In the genomic region with DNA sequence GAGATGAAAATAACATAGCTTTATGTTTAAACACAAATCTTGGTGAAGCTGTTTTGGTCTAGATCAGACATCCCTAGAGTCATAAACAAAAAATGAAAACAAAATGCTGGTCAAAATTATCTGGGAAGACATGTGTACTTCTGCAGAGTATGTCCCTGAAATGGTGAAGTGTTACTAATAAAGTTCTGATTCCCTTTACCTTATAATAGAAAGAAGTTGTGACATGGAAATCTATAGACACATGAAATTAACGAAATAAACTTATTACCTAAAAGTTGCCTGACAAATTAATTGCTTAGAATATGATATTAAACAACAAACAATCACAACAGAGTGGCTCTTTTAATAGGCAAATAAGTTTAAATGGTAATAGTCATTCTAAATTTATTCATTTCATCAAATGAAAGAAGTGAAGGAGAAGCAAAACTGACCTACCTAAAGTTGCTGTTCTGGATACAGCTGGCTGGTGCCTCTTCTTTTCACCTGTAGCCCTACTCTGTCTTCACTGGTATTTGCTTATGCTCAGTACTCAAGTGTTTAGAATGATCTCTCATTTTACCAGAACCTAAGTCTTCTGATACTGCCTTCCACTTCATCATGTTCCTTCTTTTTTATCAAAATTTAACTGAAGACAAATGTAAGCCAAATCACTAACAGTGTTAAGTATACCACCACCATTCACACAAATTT, we compare ENCODE assay signal across 19 cellular contexts. TPM values are rescaled to one million over a fixed set of nuclear protein-coding genes. Genes with fewer than 3 reads are reported as not detected.
DNase-seq lines count a peak whose midpoint lies in the region; ATAC-seq, FAIRE-seq and TF ChIP-seq lines count a peak whose summit lies in the region.
"Had no signal": no experiment of that assay in that cellular context is flagged by ENCODE, and none has a peak within 500 bp of the region (broad histone marks: within the 10 kb centered on the region; RNA-seq: fewer than 3 reads in every experiment).

No MANE protein-coding gene starts in this region.

- H3K36me3 Mint-ChIP-seq in chondrocyte (ENCODE audit: low read depth) (no peaks in the 10 kb centered on the region), neural progenitor cell (peaks cover 10% of the 10 kb centered on the region)

- H3K27ac Mint-ChIP-seq in chondrocyte (ENCODE audit: unreplicated experiment) (peak overlapping the region; percentile 34), neural progenitor cell (no peak overlapping the region)
- H3K27ac Mint-ChIP-seq: T-helper 1 cell treated with Interleukin-12 subunit alpha and Interleukin-12 subunit beta and Interleukin-4 antibody, amounts not matched to agents 30 μg/mL and 1 μg/mL, for 36 hours had no signal

- TF ChIP-seq CTCF in chondrocyte (IDR thresholded peaks at IDR 0.05) = no peak
- TF ChIP-seq CTCF in parathyroid adenoma (IDR thresholded peaks at IDR 0.05) = no peak
- TF ChIP-seq CTCF in neural progenitor cell (IDR thresholded peaks at IDR 0.05) = no peak
- TF ChIP-seq CTCF in lower leg skin (IDR thresholded peaks at IDR 0.05) = no peak

- no peaks in the 10 kb centered on the region for H3K9me3 ChIP-seq in parathyroid adenoma (ENCODE audit: control insufficient read depth, low read length)
- no peaks in the 10 kb centered on the region for H3K9me3 ChIP-seq in neural progenitor cell (ENCODE audit: low read depth)
- H3K9me3 ChIP-seq in small intestine (ENCODE audit: control insufficient read depth, low read depth) = no peaks in the 10 kb centered on the region
- H3K9me3 ChIP-seq: breast epithelium had no signal

- no peaks in the 10 kb centered on the region for H3K27me3 Mint-ChIP-seq in chondrocyte (ENCODE audit: low read depth)
- no peaks in the 10 kb centered on the region for H3K27me3 Mint-ChIP-seq in neural progenitor cell (ENCODE audit: insufficient read depth, low read depth)

- H3K27ac ChIP-seq in parathyroid adenoma (peak overlapping the region; percentile 58), neural progenitor cell (no peak overlapping the region), small intestine (ENCODE audit: low read depth in 1 of 2, low read length in 1 of 2) (no peak overlapping the region)
- H3K27ac ChIP-seq: breast epithelium, RWPE1 had no signal

- H3K79me2 ChIP-seq in parathyroid adenoma = peaks cover 32% of the 10 kb centered on the region
- H3K79me2 ChIP-seq in neural progenitor cell (ENCODE audit: low read depth) = peaks cover 87% of the 10 kb centered on the region

- H3F3A ChIP-seq in neural progenitor cell (ENCODE audit: low read depth) = no peaks in the 10 kb centered on the region

- no peaks in the 10 kb centered on the region for H3K9me3 Mint-ChIP-seq in chondrocyte (ENCODE audit: low read depth)
- peaks cover 12% of the 10 kb centered on the region for H3K9me3 Mint-ChIP-seq in neural progenitor cell

- peaks cover 43% of the 10 kb centered on the region for H3K4me1 Mint-ChIP-seq in chondrocyte (ENCODE audit: low read depth)
- no peaks in the 10 kb centered on the region for H3K4me1 Mint-ChIP-seq in neural progenitor cell

- no peak overlapping the region for H2AFZ ChIP-seq in parathyroid adenoma
- no peak overlapping the region for H2AFZ ChIP-seq in neural progenitor cell (replicated peaks)

- no peak for TF ChIP-seq POLR2A in lower leg skin (IDR thresholded peaks at IDR 0.05)

- H3K36me3 ChIP-seq in parathyroid adenoma (ENCODE audit: control insufficient read depth, insufficient read depth, low read length) (no peaks in the 10 kb centered on the region), neural progenitor cell (no peaks in the 10 kb centered on the region), small intestine (ENCODE audit: control insufficient read depth in 2 of 2, insufficient read depth in 2 of 2, low read length in 2 of 2) (peaks cover 0 to 2% of the 10 kb centered on the region in 2 donors)
- H3K36me3 ChIP-seq: breast epithelium had no signal

- WGBS in lower leg skin, 2 donors = 92 to 94% methylated on average over 1 of the region's 1 CpG
- WGBS in small intestine, 3 donors = 95 to 98% (median 95%) methylated on average over 1 of the region's 1 CpG

- DNase-seq in chondrocyte (ENCODE audit: low spot score) (no peak), neural progenitor cell (ENCODE audit: low spot score) (no peak), lower leg skin (ENCODE audit: low spot score in 2 of 2) (no peak), small intestine (no peak), G401 (ENCODE audit: low spot score) (no peak)
- DNase-seq: activated naive CD4-positive, alpha-beta T cell; DMS 273 treated with DMSO at 0.1 percent for 48 hours; effector CD8-positive, alpha-beta T cell; foreskin fibroblast; NCI-H2081; NCI-H774; stimulated activated naive CD8-positive, alpha-beta T cell treated with anti-CD3 and anti-CD28 coated beads, Interleukin-15, Interleukin-2, amounts not matched to agents 100 U/mL and 50 U/mL, for 24 hours had no signal

- no peak for FAIRE-seq in small intestine (lab: Jason Lieb, UNC)
- FAIRE-seq: HTR-8/SVneo had no signal

- H3K4me2 ChIP-seq in parathyroid adenoma (ENCODE audit: low read length) (peak overlapping the region; percentile 8), neural progenitor cell (no peak overlapping the region)

- peaks cover 22% of the 10 kb centered on the region for H4K20me1 ChIP-seq in neural progenitor cell (ENCODE audit: low read depth)

- intact Hi-C loops in lower leg skin (cut with DNase I; ENCODE audit: low total_unique reads) = no loop called here

- H3K9ac ChIP-seq in parathyroid adenoma (no peak overlapping the region), neural progenitor cell (no peak overlapping the region)

- H3K4me3 ChIP-seq in parathyroid adenoma (ENCODE audit: low read depth, low read length) (peak overlapping the region; percentile 22), neural progenitor cell (no peak overlapping the region), lower leg skin (ENCODE audit: low read depth, poor library complexity, severe bottlenecking) (no peak overlapping the region), small intestine (ENCODE audit: low read depth in 1 of 2, low read length in 2 of 2) (no peak overlapping the region)
- H3K4me3 ChIP-seq: breast epithelium had no signal

- in situ Hi-C loops in G401 (cut with HindIII; ENCODE audit: low sequenced_read_pairs) = no loop called here

- H3K4me3 Mint-ChIP-seq in chondrocyte (ENCODE audit: unreplicated experiment) (no peak overlapping the region), neural progenitor cell (no peak overlapping the region)
- H3K4me3 Mint-ChIP-seq: T-helper 1 cell treated with Interleukin-12 subunit alpha and Interleukin-12 subunit beta and Interleukin-4 antibody, amounts not matched to agents 30 μg/mL and 1 μg/mL, for 36 hours had no signal

- H3K4me1 ChIP-seq in parathyroid adenoma (peaks cover 8% of the 10 kb centered on the region), neural progenitor cell (no peaks in the 10 kb centered on the region), small intestine (ENCODE audit: control insufficient read depth in 2 of 2, insufficient read depth in 1 of 2, low read depth in 1 of 2, low read length in 1 of 2) (peaks cover 4 to 7% of the 10 kb centered on the region in 2 donors)
- H3K4me1 ChIP-seq: breast epithelium had no signal

- H3K27me3 ChIP-seq in parathyroid adenoma (ENCODE audit: control insufficient read depth, insufficient read depth, low read length) (no peaks in the 10 kb centered on the region), neural progenitor cell (no peaks in the 10 kb centered on the region), small intestine (ENCODE audit: control insufficient read depth in 2 of 2, insufficient read depth in 2 of 2, low read length in 2 of 2) (no peaks in the 10 kb centered on the region)
- H3K27me3 ChIP-seq: breast epithelium had no signal

- ATAC-seq in GM18867 (IDR thresholded peaks at IDR 0.05; ENCODE audit: unreplicated experiment) (peak; percentile 59), HG02884 (IDR thresholded peaks at IDR 0.05; ENCODE audit: unreplicated experiment) (peak; percentile 56)
- ATAC-seq: stimulated activated naive CD8-positive, alpha-beta T cell treated with anti-CD3 and anti-CD28 coated beads, Interleukin-15, Interleukin-2, amounts not matched to agents 100 U/mL and 50 U/mL, for 24 hours had no signal

RNA-seq across cellular contexts. Expression of a gene that starts 38.8 kb away (rescaled TPM):
- total RNA-seq in chondrocyte (26.4 to 40.6 TPM (median 38.4 TPM) in 3 replicates), neural progenitor cell (ENCODE audit: low replicate concordance) (26.0 and 44.4 TPM in 2 replicates), lower leg skin (10 to 100 TPM; 31.3 to 48.1 (median 36.2) TPM)
- polyA plus RNA-seq in small intestine = 1 to 10 TPM; 4.7 to 5.9 (median 5.4) TPM
- total RNA-seq in G401 (2014; rRNA removed; shearing (Covaris generic)) = 16.4 and 26.4 TPM in 2 replicates
